ENCODE assay signal across 8 cellular contexts in genomic region chr14:92775303-92775702, GRCh38. TPM values are rescaled to one million over a fixed set of nuclear protein-coding genes. Genes with fewer than 3 reads are reported as not detected.
DNase-seq lines count a peak whose midpoint lies in the region; ATAC-seq and TF ChIP-seq lines count a peak whose summit lies in the region.
"Not testable (repeated sequence)": the region's sequence is repeated elsewhere in the genome, so short reads cannot be mapped to it uniquely, and the experiment has no call there.

No MANE protein-coding gene starts in this region.

- H3K4me3 ChIP-seq in spleen = not testable (repeated sequence)

- not testable (repeated sequence) for H3K27me3 Mint-ChIP-seq in activated T-helper 17 cell treated with anti-CD3 and anti-CD28 coated beads, Interleukin-2, amount 50 U/mL, for 72 hours

- H3K27ac Mint-ChIP-seq in activated T-helper 17 cell treated with anti-CD3 and anti-CD28 coated beads, Interleukin-2, amount 50 U/mL, for 72 hours = peak overlapping the region; percentile 71

- ATAC-seq in GM19035 (IDR thresholded peaks at IDR 0.05; ENCODE audit: unreplicated experiment) (peak; percentile 85), GM21723 (IDR thresholded peaks at IDR 0.05; ENCODE audit: unreplicated experiment) (peak; percentile 93), HG03097 (IDR thresholded peaks at IDR 0.05; ENCODE audit: low FRiP score, unreplicated experiment) (peak; percentile 91), left ventricle myocardium superior (peak; percentile 79)
- ATAC-seq in activated T-helper 17 cell treated with anti-CD3 and anti-CD28 coated beads, Interleukin-2, amount 50 U/mL, for 72 hours (replicated peaks) = peak; percentile 92

- not testable (repeated sequence) for H3K4me1 Mint-ChIP-seq in activated T-helper 17 cell treated with anti-CD3 and anti-CD28 coated beads, Interleukin-2, amount 50 U/mL, for 72 hours

- H3K9me3 Mint-ChIP-seq in activated T-helper 17 cell treated with anti-CD3 and anti-CD28 coated beads, Interleukin-2, amount 50 U/mL, for 72 hours = not testable (repeated sequence)

- H3K27ac ChIP-seq in spleen = peak overlapping the region in 5 of 8 donors; percentile 39 to 73 (median 65)

- DNase-seq in DMS79 (lab: John Stamatoyannopoulos, UW) = peak; percentile 97
- peak; percentile 70 for DNase-seq in NAMALWA (ENCODE audit: low spot score)
- not testable (repeated sequence) for DNase-seq in left ventricle myocardium superior, spleen

- intact Hi-C loops in left ventricle myocardium superior (cut with micrococcal nuclease); spleen (cut with DNase I; ENCODE audit: low total_unique reads): not testable (repeated sequence)

- TF ChIP-seq POLR2A in spleen (IDR thresholded peaks at IDR 0.05) = not testable (repeated sequence)

- H3K9me3 ChIP-seq in spleen = not testable (repeated sequence)

- not testable (repeated sequence) for H3K36me3 ChIP-seq in spleen

- H3K36me3 Mint-ChIP-seq in activated T-helper 17 cell treated with anti-CD3 and anti-CD28 coated beads, Interleukin-2, amount 50 U/mL, for 72 hours (ENCODE audit: low read depth) = not testable (repeated sequence)

- peak overlapping the region; percentile 35 for H3K4me3 Mint-ChIP-seq in activated T-helper 17 cell treated with anti-CD3 and anti-CD28 coated beads, Interleukin-2, amount 50 U/mL, for 72 hours

- peaks cover 0 to 17% (median 6%) of the 10 kb centered on the region in 6 donors for H3K4me1 ChIP-seq in spleen

- WGBS in spleen, 5 donors = 6 to 11% (median 8%) methylated on average over 2 of the region's 2 CpGs

- TF ChIP-seq CTCF in spleen (IDR thresholded peaks at IDR 0.05 in 8 of 11, conservative IDR thresholded peaks at IDR 0.05 in 3 of 11) = not testable (repeated sequence)

- H3K27me3 ChIP-seq in spleen (replicated peaks in 1 of 7) = not testable (repeated sequence)

RNA-seq across cellular contexts. Expression of gene GOLGA5, which starts 18.8 kb away (rescaled TPM):
- 10 to 100 TPM; 18.8 to 19.5 TPM for total RNA-seq in activated T-helper 17 cell treated with anti-CD3 and anti-CD28 coated beads, Interleukin-2, amount 50 U/mL, for 72 hours
- 19.5 TPM for total RNA-seq in left ventricle myocardium superior
- total RNA-seq in spleen = 10 to 100 TPM; 23.1 to 37.0 (median 30.6) TPM
- polyA plus RNA-seq in spleen = 10 to 100 TPM; 16.7 to 22.6 (median 18.8) TPM

RNA-seq across cellular contexts. Expression of gene LGMN, which starts 26.9 kb away (rescaled TPM):
- total RNA-seq in activated T-helper 17 cell treated with anti-CD3 and anti-CD28 coated beads, Interleukin-2, amount 50 U/mL, for 72 hours = 10 to 100 TPM in 1 of 2 donors, 1 to 10 TPM in 1; 3.6 to 16.5 TPM
- total RNA-seq in left ventricle myocardium superior = 100.0 TPM
- total RNA-seq in spleen = 100 to 1,000 TPM; 121 to 270 (median 258) TPM
- 10 to 100 TPM; 56.6 to 99.7 (median 84.0) TPM for polyA plus RNA-seq in spleen
